In the genomic region with DNA sequence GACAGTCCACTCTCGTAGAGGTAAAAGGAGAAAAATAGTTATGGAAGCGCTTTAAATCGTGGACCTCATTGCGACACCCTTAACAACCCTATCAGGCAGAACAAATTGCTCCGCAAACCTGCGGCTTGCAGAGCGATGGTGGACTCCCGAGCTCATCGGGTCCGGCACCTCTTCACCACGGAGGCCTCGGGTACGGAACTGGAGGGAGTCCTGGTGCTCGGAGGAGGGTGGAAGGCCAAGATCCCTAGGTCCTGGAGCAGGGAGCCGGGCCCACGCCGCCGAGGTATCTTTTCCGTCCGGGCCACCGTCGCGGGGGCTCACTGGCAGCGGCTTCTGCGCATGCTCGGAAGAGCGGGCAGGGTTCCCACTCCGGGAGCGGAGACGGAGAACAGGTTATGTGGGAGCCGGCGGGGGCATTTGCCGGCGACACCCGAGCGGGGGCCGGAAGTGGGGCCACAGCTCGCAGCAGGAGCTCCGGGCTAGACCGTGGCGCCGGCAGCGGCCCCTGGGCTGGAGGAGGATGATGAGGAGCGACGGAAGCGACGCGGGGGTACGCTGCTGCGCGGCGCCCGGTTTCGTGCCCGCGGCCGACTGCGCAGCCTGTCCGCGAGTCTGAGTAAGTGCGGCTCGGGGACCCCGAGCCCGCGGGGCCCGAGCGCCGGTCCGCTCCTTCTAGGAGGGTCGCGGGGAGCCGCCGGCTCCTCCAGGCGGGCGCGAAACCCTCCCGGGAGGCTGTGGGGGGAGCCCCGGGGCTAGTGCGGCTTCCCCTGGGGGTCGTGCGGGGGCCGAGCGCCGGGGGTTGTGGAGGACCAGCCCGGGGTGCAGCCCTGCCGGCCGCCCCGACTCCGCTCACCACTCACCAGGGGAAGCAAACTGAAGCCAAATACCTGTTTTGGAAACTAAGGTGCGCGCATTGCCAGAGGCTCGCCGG, we compare ENCODE assay signal across 8 cellular contexts. TPM values are rescaled to one million over a fixed set of nuclear protein-coding genes. Genes with fewer than 3 reads are reported as not detected.
A peak's percentile ranks its signal among the peaks of the same experiment; 100 is the strongest.
DNase-seq lines count a peak whose midpoint lies in the region; ATAC-seq, FAIRE-seq and TF ChIP-seq lines count a peak whose summit lies in the region.

A gene (plus strand): TSS at position 349 of the 931 bp plus-strand sequence. CDS start 10,827 bp downstream, outside the sequence.

- no peak for FAIRE-seq in kidney (lab: Jason Lieb, UNC)

- H3K27ac ChIP-seq in kidney (ENCODE audit: low read depth in 2 of 2, low read length in 2 of 2) = peak within 1 kb of the TSS; percentile 48 to 81

- intact Hi-C loops in kidney (cut with DNase I) = no loop called here

- peak within 1 kb of the TSS; percentile 89 to 90 for H3K4me3 ChIP-seq in kidney (ENCODE audit: low read length in 2 of 2)

- H3K4me1 ChIP-seq in kidney (ENCODE audit: control insufficient read depth in 1 of 2, insufficient read depth in 1 of 2, low read depth in 1 of 2, low read length in 2 of 2) = peaks cover 7 to 14% of the 10 kb centered on the region in 2 donors

- no peak for TF ChIP-seq CTCF in kidney (IDR thresholded peaks at IDR 0.05; ENCODE audit: borderline replicate concordance, extremely low read depth, insufficient read depth)

- peak within 1 kb of the TSS; percentile 81 to 91 for H3K9ac ChIP-seq in kidney (ENCODE audit: low read length in 2 of 2)

- peak; percentile 71 for ATAC-seq in GM19025 (IDR thresholded peaks at IDR 0.05; ENCODE audit: low read depth, unreplicated experiment)
- peak; percentile 77 for ATAC-seq in HG03280 (IDR thresholded peaks at IDR 0.05; ENCODE audit: unreplicated experiment)
- ATAC-seq in activated CD4-positive, CD25-positive, alpha-beta regulatory T cell treated with anti-CD3 and anti-CD28 coated beads, Interleukin-2, amount 50 U/mL, for 24 hours = peak; percentile 85 to 89

- H3K36me3 ChIP-seq in kidney (ENCODE audit: control insufficient read depth in 1 of 2, insufficient read depth in 2 of 2, low read length in 2 of 2) = no peaks in the 10 kb centered on the region

- H3K9me3 ChIP-seq in kidney (ENCODE audit: control insufficient read depth in 1 of 2, low read length in 2 of 2) = no peaks in the 10 kb centered on the region

- peak; percentile 97 for DNase-seq in AG20443 (ENCODE audit: low spot score)
- DNase-seq in NCI-H446 (lab: John Stamatoyannopoulos, UW) = peak; percentile 50 to 74
- peak; percentile 88 for DNase-seq in cerebellum (ENCODE audit: low spot score)
- DNase-seq in kidney = peak; percentile 97
- peak; percentile 82 to 90 for DNase-seq in stimulated activated CD4-positive, alpha-beta T cell treated with anti-CD3 and anti-CD28 coated beads, Interleukin-15, amount 100 ng/mL, for 1 hour (ENCODE audit: low read depth in 1 of 2, low spot score in 1 of 2)

RNA-seq across cellular contexts. Expression of the gene that starts here (rescaled TPM):
- 13.3 TPM for total RNA-seq in cerebellum
- total RNA-seq in kidney = 9.4 TPM
- 4.9 TPM for polyA plus RNA-seq in kidney (ENCODE audit: insufficient read depth, low read depth, low replicate concordance)

Comparison
In these comparisons a context has a peak if more than half of its experiments do, and no peak if none do; other contexts are left out.
1. Peak in every context shown above with its lines: DNase-seq, ATAC-seq, H3K4me3 ChIP-seq and H3K27ac ChIP-seq.